Comparison of ENCODE assay signal across 17 cellular contexts in the genomic region with DNA sequence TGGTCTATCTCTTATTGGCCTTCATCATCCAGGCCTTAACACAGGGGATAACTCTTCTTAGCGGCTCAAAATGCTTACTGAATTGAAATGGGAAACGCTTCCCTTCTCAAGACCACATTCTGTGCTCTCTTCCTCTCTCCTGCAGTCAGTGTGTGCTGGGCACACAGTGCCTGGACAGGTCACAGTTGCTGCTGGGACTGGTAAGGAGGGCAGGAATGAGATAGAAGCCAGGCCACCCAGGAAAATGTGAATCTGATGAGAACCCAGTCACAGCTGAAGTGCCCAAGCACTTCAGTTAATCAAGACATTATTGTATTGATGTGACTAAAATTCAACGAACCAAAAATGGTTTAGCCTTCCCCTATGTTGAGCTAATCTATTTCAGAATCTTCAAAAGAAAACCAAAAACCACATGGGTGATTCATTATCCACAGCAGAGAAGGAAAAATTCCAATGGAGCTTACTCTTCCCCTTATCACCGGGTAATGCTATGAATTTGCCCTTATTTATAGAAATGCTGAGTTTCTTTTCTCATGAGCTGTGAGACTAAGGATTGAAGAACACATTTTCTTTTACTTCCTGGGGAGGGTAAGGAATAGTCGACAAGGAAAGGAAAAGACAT. TPM values are rescaled to one million over a fixed set of nuclear protein-coding genes. Genes with fewer than 3 reads are reported as not detected.
DNase-seq lines count a peak whose midpoint lies in the region; ATAC-seq, FAIRE-seq and TF ChIP-seq lines count a peak whose summit lies in the region.
"Had no signal": no experiment of that assay in that cellular context is flagged by ENCODE, and none has a peak within 500 bp of the region (broad histone marks: within the 10 kb centered on the region; RNA-seq: fewer than 3 reads in every experiment).

No MANE protein-coding gene starts in this region.

- H4K20me1 ChIP-seq in astrocyte (ENCODE audit: insufficient read depth, low read length) (no peaks in the 10 kb centered on the region), H9 (ENCODE audit: control insufficient read depth, insufficient read depth, insufficient read length) (no peaks in the 10 kb centered on the region)

- TF ChIP-seq CTCF in astrocyte (IDR thresholded peaks at IDR 0.05; ENCODE audit: insufficient read depth, low read depth, low read length) (no peak), H9 (conservative IDR thresholded peaks at IDR 0.05) (no peak)

- H3K23me2 ChIP-seq in H9 (ENCODE audit: insufficient read length, low read depth, low read length, poor library complexity, severe bottlenecking), result no peaks in the 10 kb centered on the region

- H2BK5ac ChIP-seq in H9 (ENCODE audit: insufficient read length, low read length), result no peak overlapping the region

- peak; percentile 94 for DNase-seq in ACHN
- peak; percentile 18 for DNase-seq in HS-5 (ENCODE audit: low read depth)
- peak; percentile 97 for DNase-seq in astrocyte (ENCODE audit: low read depth)
- peak; percentile 88 for DNase-seq in glomerular visceral epithelial cell (ENCODE audit: extremely low spot score)
- no peak for DNase-seq in H9
- DNase-seq in GM19239 (ENCODE audit: insufficient read length, low spot score), result no peak
- DNase-seq: activated CD4-positive, alpha-beta T cell treated with anti-CD3 and anti-CD28 coated beads, Interleukin-2, amount 50 U/mL, for 1 hour; activated T-cell treated with anti-CD3 and anti-CD28 coated beads, Interleukin-2, amount 50 U/mL, for 72 hours; effector memory CD4-positive, alpha-beta T cell; NCI-H1048; PC-9; T-helper 2 cell; upper lobe of left lung had no signal

- H4K91ac ChIP-seq in H9 (ENCODE audit: insufficient read length, low read depth, low read length), result no peak overlapping the region

- WGBS in H9 (ENCODE audit: extremely low coverage, insufficient read length, low lambda C conversion rate), result no CpG with 5 or more reads among the region's 5 CpGs

- in situ Hi-C loops in ACHN (cut with HindIII; ENCODE audit: low pct_ligation_motif_present, low pct_unique_long_range_greater_than_20kb, low sequenced_read_pairs), result no loop called here

- H3K36me3 ChIP-seq in astrocyte (ENCODE audit: insufficient read depth, low read length), result no peaks in the 10 kb centered on the region
- H3K36me3 ChIP-seq: upper lobe of left lung had no signal

- H2BK120ac ChIP-seq in H9 (ENCODE audit: low read depth, low read length, poor library complexity, severe bottlenecking), result no peak overlapping the region

- peaks cover 28% of the 10 kb centered on the region for H3K4me1 ChIP-seq in astrocyte (ENCODE audit: insufficient read depth, low read length)
- no peaks in the 10 kb centered on the region for H3K4me1 ChIP-seq in H9 (ENCODE audit: insufficient read depth, low read length)
- H3K4me1 ChIP-seq: upper lobe of left lung had no signal

- no peak overlapping the region for H2BK12ac ChIP-seq in H9 (ENCODE audit: insufficient read length, low read depth, low read length)

- H3K79me2 ChIP-seq in astrocyte (ENCODE audit: insufficient read depth, low read length) (no peaks in the 10 kb centered on the region), H9 (ENCODE audit: insufficient read depth, low read length) (no peaks in the 10 kb centered on the region)

- no peaks in the 10 kb centered on the region for H3K27me3 Mint-ChIP-seq in astrocyte (ENCODE audit: low read depth, unreplicated experiment)
- peaks cover 1% of the 10 kb centered on the region for H3K27me3 Mint-ChIP-seq in H9 (ENCODE audit: low read depth)

- no peaks in the 10 kb centered on the region for H3K9me3 Mint-ChIP-seq in astrocyte (ENCODE audit: unreplicated experiment)
- H3K9me3 Mint-ChIP-seq in H9, result no peaks in the 10 kb centered on the region; a peak in 1 of 5 replicates
- H3K9me3 Mint-ChIP-seq: activated T-cell treated with anti-CD3 and anti-CD28 coated beads, Interleukin-2, amount 50 U/mL, for 72 hours had no signal

- no peaks in the 10 kb centered on the region for H3K79me1 ChIP-seq in H9 (ENCODE audit: insufficient read depth, low read depth, low read length, poor library complexity, severe bottlenecking)

- H2AK5ac ChIP-seq in H9 (ENCODE audit: insufficient read length, low read length), result no peak overlapping the region

- H3K27me3 ChIP-seq in astrocyte (ENCODE audit: insufficient read depth, low read length) (no peaks in the 10 kb centered on the region), H9 (ENCODE audit: insufficient read depth, low read length) (no peaks in the 10 kb centered on the region)
- H3K27me3 ChIP-seq: upper lobe of left lung had no signal

- no peak overlapping the region for H2BK15ac ChIP-seq in H9 (ENCODE audit: low read depth, low read length)

- H3K4me2 ChIP-seq in astrocyte (ENCODE audit: low read length) (peak overlapping the region; percentile 79), H9 (ENCODE audit: insufficient read depth, insufficient read length, low read length) (no peak overlapping the region)
- H3K4me2 ChIP-seq: PC-9 had no signal

- H3K27ac Mint-ChIP-seq in astrocyte (ENCODE audit: unreplicated experiment) (peak overlapping the region; percentile 97), H9 (no peak overlapping the region; a peak in 1 of 7 replicates)
- H3K27ac Mint-ChIP-seq: activated T-cell treated with anti-CD3 and anti-CD28 coated beads, Interleukin-2, amount 50 U/mL, for 72 hours; memory B cell had no signal

- no peaks in the 10 kb centered on the region for H3K36me3 Mint-ChIP-seq in astrocyte (ENCODE audit: low read depth, unreplicated experiment)
- H3K36me3 Mint-ChIP-seq in H9 (ENCODE audit: insufficient read depth in 1 of 3, low read depth in 3 of 3), result no peaks in the 10 kb centered on the region

- no peak overlapping the region for H3K14ac ChIP-seq in H9 (ENCODE audit: insufficient read depth, low read length)

- H3K4me3 Mint-ChIP-seq in astrocyte (ENCODE audit: unreplicated experiment), result peak overlapping the region; percentile 57
- H3K4me3 Mint-ChIP-seq in H9, result no peak overlapping the region
- H3K4me3 Mint-ChIP-seq: activated T-cell treated with anti-CD3 and anti-CD28 coated beads, Interleukin-2, amount 50 U/mL, for 72 hours; memory B cell had no signal

- no peak overlapping the region for H4K5ac ChIP-seq in H9 (ENCODE audit: insufficient read length, low read depth, low read length)

- H4K8ac ChIP-seq in H9 (replicated peaks; ENCODE audit: insufficient read length, low read depth, low read length), result no peak overlapping the region

- FAIRE-seq in astrocyte (lab: Jason Lieb, UNC) (peak; percentile 97), GM19239 (lab: Jason Lieb, UNC) (no peak)

- peak overlapping the region; percentile 26 for H3K4me3 ChIP-seq in astrocyte (ENCODE audit: insufficient read depth, low read depth, low read length)
- H3K4me3 ChIP-seq: PC-9, upper lobe of left lung had no signal

- H3K9me3 ChIP-seq in astrocyte (ENCODE audit: insufficient read depth, low read depth, low read length) (no peaks in the 10 kb centered on the region), H9 (ENCODE audit: control insufficient read depth, low read depth, low read length) (no peaks in the 10 kb centered on the region)
- H3K9me3 ChIP-seq: upper lobe of left lung had no signal

- H3K4ac ChIP-seq in H9 (ENCODE audit: low read depth, low read length), result no peak overlapping the region

- H3K27ac ChIP-seq in astrocyte (ENCODE audit: low read depth, low read length), result peak overlapping the region; percentile 97
- H3K27ac ChIP-seq in H9 (ENCODE audit: insufficient read length, low read depth, low read length), result no peak overlapping the region
- H3K27ac ChIP-seq: PC-9, upper lobe of left lung had no signal

- H2AFZ ChIP-seq in astrocyte (ENCODE audit: low read depth, low read length) (peak overlapping the region; percentile 44), H9 (ENCODE audit: low read length) (no peak overlapping the region)
- H2AFZ ChIP-seq: PC-9 had no signal

- no peak overlapping the region for H3K18ac ChIP-seq in H9 (ENCODE audit: insufficient read length, low read depth, low read length)

- no peak overlapping the region for H3T11ph ChIP-seq in H9 (ENCODE audit: low read length)

- H3K9ac ChIP-seq in astrocyte (ENCODE audit: low read length) (peak overlapping the region; percentile 79), H9 (ENCODE audit: extremely low read depth, insufficient read length, low read length) (no peak overlapping the region)

- peaks cover 28% of the 10 kb centered on the region for H3K4me1 Mint-ChIP-seq in astrocyte (ENCODE audit: low read depth, unreplicated experiment)
- H3K4me1 Mint-ChIP-seq in H9, result peaks cover 0 to 3% of the 10 kb centered on the region in 2 experiments; a peak in 1 of 4 replicates
- H3K4me1 Mint-ChIP-seq: memory B cell had no signal

- H3K23ac ChIP-seq in H9 (ENCODE audit: insufficient read length, low read depth, low read length), result no peak overlapping the region

- no peak for ATAC-seq in HG03457 (IDR thresholded peaks at IDR 0.05; ENCODE audit: unreplicated experiment)
- no peak for ATAC-seq in GM21717 (IDR thresholded peaks at IDR 0.05; ENCODE audit: unreplicated experiment)
- ATAC-seq: activated T-cell treated with anti-CD3 and anti-CD28 coated beads, Interleukin-2, amount 50 U/mL, for 72 hours had no signal

- no peak overlapping the region for H3K56ac ChIP-seq in H9 (ENCODE audit: insufficient read length, low read depth, low read length)

- H2BK20ac ChIP-seq in H9 (ENCODE audit: low read depth, low read length, poor library complexity, severe bottlenecking), result no peak overlapping the region

RNA-seq across cellular contexts. Expression of gene PLPP4, which starts 41.2 kb away (rescaled TPM):
- 44.1 and 45.1 TPM in 2 replicates for total RNA-seq in astrocyte
- total RNA-seq in H9 (2021), result not detected in 2 replicates
- total RNA-seq: A673; activated T-cell treated with anti-CD3 and anti-CD28 coated beads, Interleukin-2, amount 50 U/mL, for 72 hours; PC-9 had no signal

Comparison
In these comparisons a context has a peak if more than half of its experiments do, and no peak if none do; other contexts are left out.
1. DNase-seq: peak in ACHN (single experiment), HS-5 (single experiment), astrocyte (single experiment) and glomerular visceral epithelial cell (single experiment); none in H9 (single experiment) and GM19239 (single experiment).
2. RNA of gene PLPP4, which starts 41.2 kb away (total RNA-seq): 44.1 to 45.1 TPM in astrocyte; not detected in H9; every median in the first group is over 10 times any median in the second.